In the genomic region with DNA sequence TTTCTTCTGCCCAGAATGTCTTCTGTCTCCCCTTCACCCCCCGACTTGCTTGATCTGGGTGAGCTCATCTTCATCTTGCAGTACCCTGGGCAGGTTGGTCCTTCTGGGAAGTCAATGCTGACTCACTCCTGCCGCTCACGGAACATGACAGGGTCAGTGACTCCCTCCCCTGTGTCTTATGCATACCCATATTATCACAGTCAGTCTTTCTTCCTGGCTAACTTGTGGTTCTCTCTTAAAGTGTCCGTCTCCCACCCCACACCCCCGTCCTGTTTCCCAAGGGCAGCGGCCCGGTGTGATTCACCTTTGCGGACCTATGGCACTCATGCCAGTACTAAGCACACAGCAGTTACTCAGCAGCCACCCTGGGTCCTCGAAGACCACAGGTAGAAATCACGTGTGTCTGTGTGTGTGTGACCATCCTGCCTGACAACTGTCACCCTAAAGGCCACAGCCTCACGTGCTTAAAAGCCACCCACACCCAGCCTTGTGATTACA, we compare ENCODE assay signal across 9 cellular contexts. TPM values are rescaled to one million over a fixed set of nuclear protein-coding genes. Genes with fewer than 3 reads are reported as not detected.
DNase-seq lines count a peak whose midpoint lies in the region; ATAC-seq and TF ChIP-seq lines count a peak whose summit lies in the region.
"Had no signal": no experiment of that assay in that cellular context is flagged by ENCODE, and none has a peak within 500 bp of the region (broad histone marks: within the 10 kb centered on the region; RNA-seq: fewer than 3 reads in every experiment).

No MANE protein-coding gene starts in this region.

- H3K27me3 ChIP-seq in SJSA1 (replicated peaks), result no peaks in the 10 kb centered on the region

- TF ChIP-seq CTCF in brain (conservative IDR thresholded peaks at IDR 0.05), result no peak

- peak overlapping the region in 3 of 5 experiments; percentile 48 to 95 (median 51) for H3K27ac Mint-ChIP-seq in brain

- peak overlapping the region in 1 of 5 experiments; percentile 16 for H3K4me3 Mint-ChIP-seq in brain

- no peaks in the 10 kb centered on the region for H3K36me3 Mint-ChIP-seq in brain

- H3K9me3 Mint-ChIP-seq in brain, result peaks cover 0 to 14% (median 0%) of the 10 kb centered on the region in 5 experiments

- peaks cover 8% of the 10 kb centered on the region for H3K27me3 Mint-ChIP-seq in brain

- DNase-seq in HCEC 1CT, result peak; percentile 64
- peak; percentile 49 to 77 for DNase-seq in SJSA1 (ENCODE audit: low read depth in 1 of 2, low spot score in 2 of 2)
- DNase-seq in stimulated activated CD4-positive, alpha-beta T cell treated with anti-CD3 and anti-CD28 coated beads, Interleukin-2, amount 100 ng/mL, for 24 hours, result peak; percentile 21 to 57
- DNase-seq in NCI-H1417 (lab: John Stamatoyannopoulos, UW), result no peak
- DNase-seq in DMS114 treated with DMSO at 0.1 percent for 48 hours (lab: John Stamatoyannopoulos, UW; ENCODE audit: unreplicated experiment), result no peak
- DNase-seq: NCI-H526 treated with DMSO at 0.1 percent for 48 hours had no signal

- no peaks in the 10 kb centered on the region for H3K9me3 ChIP-seq in SJSA1 (replicated peaks)

- H3K36me3 ChIP-seq in SJSA1, result no peaks in the 10 kb centered on the region

- H3K4me1 Mint-ChIP-seq in brain, result peaks cover 49% of the 10 kb centered on the region

- H3K27ac ChIP-seq in SJSA1, result no peak overlapping the region
- H3K27ac ChIP-seq: skin epidermis had no signal

- H3K4me3 ChIP-seq in SJSA1, result no peak overlapping the region
- H3K4me3 ChIP-seq: skin epidermis had no signal

- peaks cover 18% of the 10 kb centered on the region for H3K4me1 ChIP-seq in SJSA1 (replicated peaks)

- no peak for ATAC-seq in GM19397 (IDR thresholded peaks at IDR 0.05; ENCODE audit: unreplicated experiment)

RNA-seq across cellular contexts. Expression of a gene that starts 17.7 kb away (rescaled TPM):
- 4.8 and 5.1 TPM in 2 replicates for total RNA-seq in SJSA1 (2014; rRNA removed; shearing (Covaris generic))
- polyA plus RNA-seq in brain (ENCODE audit: insufficient read depth, low read depth, low replicate concordance), result 17.8 TPM

RNA-seq across cellular contexts. Expression of a gene that starts 38.6 kb away (rescaled TPM):
- total RNA-seq in SJSA1 (2014; rRNA removed; shearing (Covaris generic)), result 40.9 and 48.3 TPM in 2 replicates
- polyA plus RNA-seq in brain (ENCODE audit: insufficient read depth, low read depth, low replicate concordance), result 54.7 TPM

Comparison
In these comparisons a context has a peak if more than half of its experiments do, and no peak if none do; other contexts are left out.
1. DNase-seq: peak in HCEC 1CT (single experiment), SJSA1 (2 of 2) and stimulated activated CD4-positive, alpha-beta T cell treated with anti-CD3 and anti-CD28 coated beads, Interleukin-2, amount 100 ng/mL, for 24 hours (2 of 2); none in NCI-H1417 (0 of 3) and DMS114 treated with DMSO at 0.1 percent for 48 hours (single experiment).